In genomic region chr12:68932123-68932700, GRCh38 we compare ENCODE assay signal across 8 cellular contexts. TPM values are rescaled to one million over a fixed set of nuclear protein-coding genes. Genes with fewer than 3 reads are reported as not detected.
A peak's percentile ranks its signal among the peaks of the same experiment; 100 is the strongest.
DNase-seq lines count a peak whose midpoint lies in the region; ATAC-seq, FAIRE-seq and TF ChIP-seq lines count a peak whose summit lies in the region.

No MANE protein-coding gene starts in this region.

- no peaks in the 10 kb centered on the region for H4K20me1 ChIP-seq in PC-9 (ENCODE audit: insufficient read depth)
- no peaks in the 10 kb centered on the region for H4K20me1 ChIP-seq in H1 (replicated peaks in 1 of 2; ENCODE audit: control insufficient read depth in 1 of 2, insufficient read depth in 2 of 2, low read length in 2 of 2)

- peak; percentile 7 for ATAC-seq in activated CD8-positive, alpha-beta memory T cell treated with anti-CD3 and anti-CD28 coated beads, Interleukin-2, amount 10 ng/mL, durations not matched to agents 7 days and 5 days
- peak; percentile 37 for ATAC-seq in HG02870 (IDR thresholded peaks at IDR 0.05; ENCODE audit: unreplicated experiment)

- no peak for TF ChIP-seq RAD21 in H1 (IDR thresholded peaks at IDR 0.05 in 1 of 2, conservative IDR thresholded peaks at IDR 0.05 in 1 of 2; ENCODE audit: low read depth in 2 of 2, low read length in 2 of 2)

- H3K56ac ChIP-seq in H1 (replicated peaks; ENCODE audit: insufficient read length, low read depth, low read length) = no peak overlapping the region

- H3K9me2 ChIP-seq in PC-9 (ENCODE audit: insufficient read depth) = no peaks in the 10 kb centered on the region

- H3K23me2 ChIP-seq in H1 (ENCODE audit: low read depth, low read length) = peaks cover 12% of the 10 kb centered on the region

- H3K9me3 ChIP-seq in PC-9 (ENCODE audit: insufficient read depth, low read depth) (no peaks in the 10 kb centered on the region), H1 (ENCODE audit: insufficient read depth in 2 of 2, low read depth in 1 of 2, low read length in 1 of 2) (no peaks in the 10 kb centered on the region), mucosa of rectum (ENCODE audit: control insufficient read depth in 2 of 2, low read length in 2 of 2) (no peaks in the 10 kb centered on the region)

- TF ChIP-seq EP300 in H1 (IDR thresholded peaks at IDR 0.05; ENCODE audit: borderline replicate concordance in 1 of 2, low read depth in 2 of 2, low read length in 2 of 2) = no peak

- H3F3A ChIP-seq in PC-9 (ENCODE audit: insufficient read depth, low read depth) = 0 out of 2 replicates have a peak, but pooled peaks cover 4% of the 10 kb centered on the region

- H3K27ac ChIP-seq in PC-9 (no peak overlapping the region), H1 (ENCODE audit: low read depth, low read length) (no peak overlapping the region), mucosa of rectum (ENCODE audit: low read depth in 2 of 2, low read length in 2 of 2) (peak overlapping the region; percentile 70 to 87)

- no peak overlapping the region for H2BK15ac ChIP-seq in H1 (ENCODE audit: low read length)

- no peak overlapping the region for H3K23ac ChIP-seq in H1 (ENCODE audit: insufficient read length)

- H3K27me3 ChIP-seq in PC-9 (ENCODE audit: insufficient read depth, low read depth) (no peaks in the 10 kb centered on the region), H1 (replicated peaks in 1 of 4; ENCODE audit: control insufficient read depth in 3 of 4, extremely low read depth in 1 of 4, insufficient read depth in 3 of 4, low read length in 3 of 4) (peaks cover 10 to 29% (median 24%) of the 10 kb centered on the region in 4 experiments), mucosa of rectum (ENCODE audit: control insufficient read depth in 2 of 2, insufficient read depth in 2 of 2, low read length in 2 of 2) (peaks cover 0 to 4% of the 10 kb centered on the region in 2 donors)

- CTCF ChIA-PET in activated CD8-positive, alpha-beta memory T cell treated with anti-CD3 and anti-CD28 coated beads, Interleukin-2, amount 10 ng/mL, durations not matched to agents 7 days and 5 days (lab: Charles Lee) = interaction anchor here (0.8 kb wide), 1 partner anchor 31 kb away, joined by 3 read pairs; no protein-coding TSS in a partner anchor
- CTCF ChIA-PET in PC-9 (lab: Charles Lee) (no interaction called here), H1 (lab: Charles Lee; ENCODE audit: partially characterized antibody) (interaction anchor here (1.2 kb wide), 1 partner anchor 140 kb away, joined by 3 read pairs; no protein-coding TSS in a partner anchor)

- WGBS in H1 (ENCODE audit: extremely low coverage in 1 of 2, insufficient coverage in 1 of 2, insufficient read length in 1 of 2, insufficient replicate concordance in 2 of 2, low coverage in 1 of 2, low lambda C conversion rate in 2 of 2, missing lambda C conversion rate in 1 of 2), 2 experiments = 51% methylated on average over 9 of the region's 9 CpGs; no CpG with 5 or more reads in 1 of the 2 experiments

- H3K79me2 ChIP-seq in PC-9 (ENCODE audit: low read depth) (no peaks in the 10 kb centered on the region), H1 (ENCODE audit: control insufficient read depth in 1 of 2, insufficient read depth in 2 of 2, low read length in 2 of 2) (no peaks in the 10 kb centered on the region)

- no peak for TF ChIP-seq POLR2A in H1 (IDR thresholded peaks at IDR 0.05; ENCODE audit: control extremely low read depth in 1 of 2, low read depth in 2 of 2, low read length in 2 of 2)

- H3K36me3 Mint-ChIP-seq in activated CD8-positive, alpha-beta memory T cell treated with anti-CD3 and anti-CD28 coated beads, Interleukin-2, amount 10 ng/mL, durations not matched to agents 7 days and 5 days = peaks cover 2% of the 10 kb centered on the region

- H4K5ac ChIP-seq in H1 (ENCODE audit: insufficient read length, low read depth, low read length) = no peak overlapping the region

- TF ChIP-seq CTCF in PC-9 (conservative IDR thresholded peaks at IDR 0.05) (no peak), H1 (IDR thresholded peaks at IDR 0.05; ENCODE audit: control extremely low read depth in 1 of 3, insufficient read depth in 1 of 3, low read depth in 1 of 3, low read length in 3 of 3) (no peak)

- intact Hi-C loops in PC-9 (cut with micrococcal nuclease; ENCODE audit: unreplicated experiment) = no loop called here

- POLR2A ChIA-PET in PC-9 (lab: Charles Lee; ENCODE audit: unreplicated experiment) = no interaction called here
- POLR2A ChIA-PET in H1 (lab: Charles Lee; ENCODE audit: partially characterized antibody) = no interaction called here

- H3K4me3 Mint-ChIP-seq in activated CD8-positive, alpha-beta memory T cell treated with anti-CD3 and anti-CD28 coated beads, Interleukin-2, amount 10 ng/mL, durations not matched to agents 7 days and 5 days = peak overlapping the region; percentile 69

- no peaks in the 10 kb centered on the region for H3K9me3 Mint-ChIP-seq in activated CD8-positive, alpha-beta memory T cell treated with anti-CD3 and anti-CD28 coated beads, Interleukin-2, amount 10 ng/mL, durations not matched to agents 7 days and 5 days (ENCODE audit: low read depth)

- no peak overlapping the region for H3K4ac ChIP-seq in H1 (replicated peaks; ENCODE audit: insufficient read length, low read depth, low read length)

- no TSS peak for BruUV-seq in PC-9 (replicated peaks; lab: Mats Ljungman, UMichigan)

- H2BK120ac ChIP-seq in H1 (replicated peaks; ENCODE audit: low read depth, low read length) = no peak overlapping the region

- no peaks in the 10 kb centered on the region for H3K79me1 ChIP-seq in H1 (ENCODE audit: low read depth, low read length)

- H3K27me3 Mint-ChIP-seq in activated CD8-positive, alpha-beta memory T cell treated with anti-CD3 and anti-CD28 coated beads, Interleukin-2, amount 10 ng/mL, durations not matched to agents 7 days and 5 days = peaks cover 42% of the 10 kb centered on the region

- peak overlapping the region; percentile 67 for H3K4me3 ChIP-seq in PC-9
- H3K4me3 ChIP-seq in H1 (ENCODE audit: extremely low read depth in 1 of 4, insufficient read depth in 2 of 4, low read depth in 3 of 4, low read length in 4 of 4) = peak overlapping the region; percentile 30 to 65 (median 58)
- H3K4me3 ChIP-seq in mucosa of rectum (ENCODE audit: low read length in 2 of 2) = peak overlapping the region; percentile 77 to 81

- no peak overlapping the region for H2AK5ac ChIP-seq in H1 (ENCODE audit: low read depth, low read length)

- no peak overlapping the region for H4K8ac ChIP-seq in H1 (ENCODE audit: extremely low read depth, insufficient read depth, low read length)

- H3K4me2 ChIP-seq in PC-9 (peak overlapping the region; percentile 73), H1 (ENCODE audit: insufficient read depth in 1 of 2, low read depth in 2 of 2, low read length in 2 of 2) (peak overlapping the region; percentile 90 to 95)

- no peak overlapping the region for H3K14ac ChIP-seq in H1 (ENCODE audit: insufficient read length)

- no peak for FAIRE-seq in H1 (lab: Jason Lieb, UNC)

- DNase-seq in activated CD8-positive, alpha-beta memory T cell treated with anti-CD3 and anti-CD28 coated beads, Interleukin-2, amount 10 ng/mL, durations not matched to agents 7 days and 5 days = no peak
- DNase-seq in activated CD8-positive, alpha-beta memory T cell treated with anti-CD3 and anti-CD28 coated beads for 24 hours = no peak
- no peak for DNase-seq in PC-9
- no peak for DNase-seq in H1 (ENCODE audit: low read depth in 1 of 2, low spot score in 2 of 2)
- no peak for DNase-seq in GDM1 (lab: John Stamatoyannopoulos, UW)
- no peak for DNase-seq in HPDE6-E6E7 (ENCODE audit: extremely low spot score)

- H2BK20ac ChIP-seq in H1 (ENCODE audit: low read length) = no peak overlapping the region

- peaks cover 13% of the 10 kb centered on the region for H3K4me1 Mint-ChIP-seq in activated CD8-positive, alpha-beta memory T cell treated with anti-CD3 and anti-CD28 coated beads, Interleukin-2, amount 10 ng/mL, durations not matched to agents 7 days and 5 days

- no peak overlapping the region for H4K91ac ChIP-seq in H1 (replicated peaks; ENCODE audit: insufficient read length, low read length)

- H3K18ac ChIP-seq in H1 (ENCODE audit: extremely low read depth, low read length) = no peak overlapping the region

- peak overlapping the region; percentile 82 for H2AFZ ChIP-seq in PC-9
- H2AFZ ChIP-seq in H1 (ENCODE audit: low read length) = peak overlapping the region; percentile 13; the same call in 1 of the 2 replicates

- H2BK5ac ChIP-seq in H1 (ENCODE audit: low read depth, low read length) = no peak overlapping the region

- H2BK12ac ChIP-seq in H1 (ENCODE audit: low read depth, low read length) = 0 out of 2 replicates have a peak overlapping the region, but pooled peaks have one; percentile 50

- H3K4me1 ChIP-seq in PC-9 (replicated peaks; ENCODE audit: insufficient read depth) (no peaks in the 10 kb centered on the region), H1 (replicated peaks in 1 of 4; ENCODE audit: control insufficient read depth in 3 of 4, insufficient read depth in 4 of 4, low read length in 3 of 4) (peaks cover 0 to 7% (median 1%) of the 10 kb centered on the region in 4 experiments; a peak in 5 of 7 replicates), mucosa of rectum (ENCODE audit: control insufficient read depth in 2 of 2, insufficient read depth in 2 of 2, low read length in 2 of 2) (peaks cover 0 to 6% of the 10 kb centered on the region in 2 donors)

- no peaks in the 10 kb centered on the region for H3K36me3 ChIP-seq in PC-9 (ENCODE audit: low read depth)
- H3K36me3 ChIP-seq in H1 (ENCODE audit: control insufficient read depth in 2 of 4, insufficient read depth in 4 of 4, low read length in 3 of 4) = no peaks in the 10 kb centered on the region
- H3K36me3 ChIP-seq in mucosa of rectum (ENCODE audit: control insufficient read depth in 2 of 2, insufficient read depth in 2 of 2, low read length in 2 of 2) = no peaks in the 10 kb centered on the region

- H3K9ac ChIP-seq in H1 (replicated peaks in 1 of 4; ENCODE audit: extremely low read depth in 1 of 4, low read depth in 3 of 4, low read length in 3 of 4) (peak overlapping the region in 1 of 4 experiments; percentile 6; a peak in 1 of 7 replicates), mucosa of rectum (ENCODE audit: low read depth in 1 of 2, low read length in 2 of 2) (peak overlapping the region; percentile 66 to 89)

- no peak overlapping the region for H3K27ac Mint-ChIP-seq in activated CD8-positive, alpha-beta memory T cell treated with anti-CD3 and anti-CD28 coated beads, Interleukin-2, amount 10 ng/mL, durations not matched to agents 7 days and 5 days

RNA-seq across cellular contexts. Expression of gene CPM, which starts 0.8 kb away (rescaled TPM):
- 1 to 10 TPM; 1.1 to 6.1 TPM for total RNA-seq in activated CD8-positive, alpha-beta memory T cell treated with anti-CD3 and anti-CD28 coated beads, Interleukin-2, amount 10 ng/mL, durations not matched to agents 7 days and 5 days
- 4.2 and 4.6 TPM in 2 replicates for total RNA-seq in PC-9 (2021)
- 1.1 and 3.1 TPM in 2 replicates for total RNA-seq in H1 (2021; fragmentation: NEBNext Ultra II Directional; extraction: Animal tissue kit (Norgen Biotek cat#: 25700))
- 0.33 and 0.85 TPM in 2 replicates for polyA plus RNA-seq in H1 (2011; rRNA removed)
- 0.72 TPM for polyA plus RNA-seq in H1 (2011; cell fraction: cytosol; rRNA removed)
- polyA plus RNA-seq in H1 (2011; cell fraction: nucleus; rRNA removed) = 0.57 TPM
- 0.52 to 1.5 TPM (median 0.79 TPM) in 4 replicates for polyA plus RNA-seq in H1 (2012, experiment 1 of 2)
- 0.25 TPM for polyA plus RNA-seq in H1 (2012, experiment 2 of 2)
- 0.99 TPM for polyA plus RNA-seq in H1 (2013, experiment 1 of 2)
- polyA plus RNA-seq in H1 (2013, experiment 2 of 2) = 1.8 TPM
- polyA minus RNA-seq in H1 (2011; rRNA and poly(A)+ RNA removed) = 1.8 and 2.7 TPM in 2 replicates
- 2.8 TPM for polyA minus RNA-seq in H1 (2011; cell fraction: cytosol; rRNA and poly(A)+ RNA removed)
- 0.60 TPM for polyA minus RNA-seq in H1 (2011; cell fraction: nucleus; rRNA and poly(A)+ RNA removed)

Comparison
In these comparisons a context has a peak if more than half of its experiments do, and no peak if none do; other contexts are left out.
1. H3K27ac ChIP-seq: peak in mucosa of rectum (2 of 2); none in PC-9 (single experiment) and H1 (single experiment).
2. Peak in every context shown above with its lines, with median percentiles within 50 percentile points of each other: H3K4me3 ChIP-seq.